ENCODE assay signal across 18 cellular contexts in the genomic region with DNA sequence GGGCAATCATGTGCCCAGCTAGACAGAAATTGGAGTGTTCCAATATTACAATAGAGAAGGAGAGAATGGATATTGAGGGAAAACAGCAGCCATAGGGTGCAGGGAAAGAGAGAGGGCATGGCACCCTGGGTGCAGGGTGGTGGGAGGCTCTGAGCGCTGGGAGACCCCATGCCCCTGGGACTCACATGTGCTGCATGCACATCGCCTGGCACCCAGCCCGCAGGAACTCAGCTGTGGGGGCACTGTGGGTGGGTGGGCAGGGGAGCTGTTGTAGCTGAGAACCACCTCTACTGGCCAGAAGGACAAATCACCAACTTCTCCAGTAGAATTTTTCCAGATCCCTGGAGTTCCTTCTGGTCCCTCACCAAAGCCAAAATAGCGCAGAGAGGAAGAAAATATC. TPM values are rescaled to one million over a fixed set of nuclear protein-coding genes. Genes with fewer than 3 reads are reported as not detected.
"Had no signal": no experiment of that assay in that cellular context is flagged by ENCODE, and none has a peak within 500 bp of the region (broad histone marks: within the 10 kb centered on the region; RNA-seq: fewer than 3 reads in every experiment).

No MANE protein-coding gene starts in this region.

- ATAC-seq: left cardiac atrium; left ventricle myocardium superior; stimulated activated naive CD8-positive, alpha-beta T cell treated with anti-CD3 and anti-CD28 coated beads, Interleukin-15, Interleukin-2, amounts not matched to agents 100 U/mL and 50 U/mL, for 24 hours; upper lobe of right lung had no signal

- DNase-seq: cortex of kidney; dorsolateral prefrontal cortex; effector CD8-positive, alpha-beta T cell; foreskin melanocyte; kidney; left cardiac atrium; left ventricle myocardium superior; mesendoderm; naive B cell; occipital lobe; small intestine; stimulated activated CD4-positive, alpha-beta T cell treated with anti-CD3 and anti-CD28 coated beads, Interleukin-12 subunit alpha, Interleukin-12 subunit beta, amount 100 ng/mL, for 4 hours; stimulated activated naive CD8-positive, alpha-beta T cell treated with anti-CD3 and anti-CD28 coated beads, Interleukin-15, Interleukin-2, amounts not matched to agents 100 U/mL and 50 U/mL, for 24 hours; upper lobe of right lung had no signal

- FAIRE-seq: kidney, small intestine had no signal

- H3K27ac Mint-ChIP-seq: naive B cell, nephron had no signal

- H3K4me3 Mint-ChIP-seq: naive B cell, nephron had no signal

RNA-seq across cellular contexts. Expression of gene NEURL3, which starts 7.2 kb away (rescaled TPM):
- total RNA-seq: left ventricle myocardium superior, pulmonary artery endothelial cell, right atrium auricular region, temporal lobe had no signal
